1 cellular context compared by ENCODE assay signal in the genomic region with DNA sequence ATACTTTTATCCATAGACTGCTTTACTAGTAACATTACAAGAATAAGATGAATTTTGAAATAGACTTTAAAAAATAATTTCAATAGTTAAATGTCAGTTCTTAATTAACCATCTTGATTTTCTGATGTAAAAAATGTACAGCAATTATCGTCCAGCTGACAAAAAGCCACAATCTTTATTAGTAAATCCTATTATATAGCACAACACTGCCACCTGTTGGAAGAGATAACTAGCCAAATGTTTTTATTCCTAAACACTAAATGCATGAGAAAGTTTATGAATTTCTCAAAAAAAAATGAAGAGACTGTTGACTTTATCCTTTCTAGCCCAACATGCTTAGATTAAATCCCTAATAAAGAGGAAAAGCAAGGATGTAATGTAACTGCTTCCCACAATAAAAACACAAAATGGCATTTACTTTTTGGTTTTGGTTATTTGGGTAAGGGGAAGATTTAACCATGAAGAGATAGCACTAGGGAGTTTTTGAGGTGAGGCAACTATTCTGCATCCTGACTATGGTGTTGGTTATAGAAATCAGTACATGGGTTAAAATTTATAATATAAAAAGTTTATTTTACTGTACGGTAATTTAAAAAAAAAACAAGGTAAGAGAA.
TF ChIP-seq lines count a peak whose summit lies in the region.

No MANE protein-coding gene starts in this region.

TF ChIP-seq in IMR-90, 13 proteins besides CTCF, POLR2A, EP300 and RAD21:
- TF ChIP-seq SMC3 (IDR thresholded peaks at IDR 0.05; ENCODE audit: low read depth, low read length) (peak; percentile 72), MAFK (IDR thresholded peaks at IDR 0.05; ENCODE audit: low read depth, low read length) (no peak), MXI1 (IDR thresholded peaks at IDR 0.05; ENCODE audit: borderline replicate concordance, low read depth, low read length) (no peak), RFX5 (IDR thresholded peaks at IDR 0.05; ENCODE audit: low read depth, low read length) (no peak), CEBPB (IDR thresholded peaks at IDR 0.05; ENCODE audit: low read depth, low read length) (no peak), NFE2L2 (IDR thresholded peaks at IDR 0.05; ENCODE audit: low read depth, low read length) (no peak)
TF ChIP-seq in IMR-90: peak in this region for 1.
